Comparison of ENCODE assay signal across 8 cellular contexts in the genomic region with DNA sequence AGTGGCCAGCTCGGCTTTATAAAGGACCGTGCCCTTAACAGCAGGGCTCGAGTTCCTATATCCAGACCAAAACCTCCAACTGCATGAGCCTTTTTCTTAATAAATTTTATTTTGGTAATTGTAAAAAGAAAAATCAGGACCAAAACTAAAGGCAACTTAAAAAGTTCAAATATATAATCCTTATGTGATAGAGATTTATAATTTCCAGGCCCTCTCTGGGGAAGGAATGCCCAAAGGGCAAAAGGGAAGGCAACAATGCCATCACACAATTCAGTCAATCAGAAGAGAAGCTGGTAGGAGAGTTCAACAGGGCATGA. TPM values are rescaled to one million over a fixed set of nuclear protein-coding genes. Genes with fewer than 3 reads are reported as not detected.
A peak's percentile ranks its signal among the peaks of the same experiment; 100 is the strongest.
DNase-seq lines count a peak whose midpoint lies in the region; ATAC-seq, FAIRE-seq and TF ChIP-seq lines count a peak whose summit lies in the region.

No MANE protein-coding gene starts in this region.

- H3K79me2 ChIP-seq in neural progenitor cell (ENCODE audit: low read depth): peaks cover 15% of the 10 kb centered on the region

- FAIRE-seq in GM19239 (lab: Jason Lieb, UNC): no peak

- intact Hi-C loops in dendritic cell treated with granulocyte-macrophage colony-stimulating factor and Interleukin-4, amounts not matched to agents 40 ng/mL and 50 ng/mL, for 4 days (cut with micrococcal nuclease): loop anchor here (2.0 kb wide), 1 partner anchor 42 kb away; a partner anchor contains a TSS

- H3K4me3 Mint-ChIP-seq in dendritic cell treated with granulocyte-macrophage colony-stimulating factor and Interleukin-4, amounts not matched to agents 40 ng/mL and 50 ng/mL, for 4 days: peak overlapping the region; percentile 85
- peak overlapping the region; percentile 88 for H3K4me3 Mint-ChIP-seq in neural progenitor cell

- H3K9me3 ChIP-seq in MG63 (no peaks in the 10 kb centered on the region), neural progenitor cell (ENCODE audit: low read depth) (no peaks in the 10 kb centered on the region)

- TF ChIP-seq CTCF in C4-2B (conservative IDR thresholded peaks at IDR 0.05): no peak
- no peak for TF ChIP-seq CTCF in neural progenitor cell (IDR thresholded peaks at IDR 0.05)

- H3K9me3 Mint-ChIP-seq in dendritic cell treated with granulocyte-macrophage colony-stimulating factor and Interleukin-4, amounts not matched to agents 40 ng/mL and 50 ng/mL, for 4 days: no peaks in the 10 kb centered on the region
- no peaks in the 10 kb centered on the region for H3K9me3 Mint-ChIP-seq in neural progenitor cell

- no peak overlapping the region for H3K9ac ChIP-seq in neural progenitor cell

- peak overlapping the region; percentile 81 for H3K27ac Mint-ChIP-seq in dendritic cell treated with granulocyte-macrophage colony-stimulating factor and Interleukin-4, amounts not matched to agents 40 ng/mL and 50 ng/mL, for 4 days
- peak overlapping the region; percentile 76 for H3K27ac Mint-ChIP-seq in neural progenitor cell

- H3K4me1 ChIP-seq in neural progenitor cell: peaks cover 6% of the 10 kb centered on the region

- H4K20me1 ChIP-seq in neural progenitor cell (ENCODE audit: low read depth): peaks cover 12% of the 10 kb centered on the region

- H3K36me3 Mint-ChIP-seq in dendritic cell treated with granulocyte-macrophage colony-stimulating factor and Interleukin-4, amounts not matched to agents 40 ng/mL and 50 ng/mL, for 4 days (ENCODE audit: low read depth): peaks cover 73% of the 10 kb centered on the region
- peaks cover 23% of the 10 kb centered on the region for H3K36me3 Mint-ChIP-seq in neural progenitor cell

- H3K36me3 ChIP-seq in MG63 (peaks cover 35% of the 10 kb centered on the region), neural progenitor cell (no peaks in the 10 kb centered on the region)

- no peaks in the 10 kb centered on the region for H3K27me3 Mint-ChIP-seq in dendritic cell treated with granulocyte-macrophage colony-stimulating factor and Interleukin-4, amounts not matched to agents 40 ng/mL and 50 ng/mL, for 4 days
- peaks cover 2% of the 10 kb centered on the region for H3K27me3 Mint-ChIP-seq in neural progenitor cell (ENCODE audit: insufficient read depth, low read depth)

- H3K27me3 ChIP-seq in MG63 (no peaks in the 10 kb centered on the region), neural progenitor cell (no peaks in the 10 kb centered on the region)

- H3K27ac ChIP-seq in C4-2B (peak overlapping the region; percentile 87), neural progenitor cell (no peak overlapping the region)

- H3F3A ChIP-seq in neural progenitor cell (ENCODE audit: low read depth): peaks cover 19% of the 10 kb centered on the region

- peaks cover 50% of the 10 kb centered on the region for H3K4me1 Mint-ChIP-seq in dendritic cell treated with granulocyte-macrophage colony-stimulating factor and Interleukin-4, amounts not matched to agents 40 ng/mL and 50 ng/mL, for 4 days (ENCODE audit: low read depth)
- H3K4me1 Mint-ChIP-seq in neural progenitor cell: peaks cover 20% of the 10 kb centered on the region

- peak overlapping the region; percentile 87 for H3K4me2 ChIP-seq in neural progenitor cell

- peak overlapping the region; percentile 85 for H3K4me3 ChIP-seq in MG63
- H3K4me3 ChIP-seq in neural progenitor cell: peak overlapping the region; percentile 65

- H2AFZ ChIP-seq in neural progenitor cell (replicated peaks): peak overlapping the region; percentile 4

- DNase-seq in MG63 (no peak), neural progenitor cell (ENCODE audit: low spot score) (no peak), GM19239 (ENCODE audit: insufficient read length, low spot score) (no peak)
- DNase-seq in stimulated activated CD4-positive, alpha-beta T cell treated with anti-CD3 and anti-CD28 coated beads, Interleukin-2, amount 100 ng/mL, for 24 hours: no peak
- no peak for DNase-seq in stimulated activated CD4-positive, alpha-beta T cell treated with anti-CD3 and anti-CD28 coated beads, Interleukin-2, amount 100 ng/mL, for 48 hours

- ATAC-seq in HG03039 (IDR thresholded peaks at IDR 0.05; ENCODE audit: unreplicated experiment): no peak

RNA-seq across cellular contexts. Expression of a gene that starts 0.4 kb away (rescaled TPM):
- 41.0 and 60.5 TPM in 2 replicates for total RNA-seq in MG63 (2014; rRNA removed; shearing (Covaris generic); ENCODE audit: low replicate concordance)
- total RNA-seq in neural progenitor cell (ENCODE audit: low replicate concordance): 15.9 and 35.5 TPM in 2 replicates

RNA-seq across cellular contexts. Expression of a gene that starts 6.2 kb away (rescaled TPM):
- total RNA-seq in MG63 (2014; rRNA removed; shearing (Covaris generic); ENCODE audit: low replicate concordance): 25.2 and 39.3 TPM in 2 replicates
- 30.5 and 37.6 TPM in 2 replicates for total RNA-seq in neural progenitor cell (ENCODE audit: low replicate concordance)

RNA-seq across cellular contexts. Expression of a gene that starts 16.5 kb away (rescaled TPM):
- not detected in 2 replicates for total RNA-seq in MG63 (2014; rRNA removed; shearing (Covaris generic); ENCODE audit: low replicate concordance)
- not detected in 2 replicates for total RNA-seq in neural progenitor cell (ENCODE audit: low replicate concordance)

RNA-seq across cellular contexts. Expression of a gene that starts 17.1 kb away (rescaled TPM):
- 0.66 and 2.1 TPM in 2 replicates for total RNA-seq in MG63 (2014; rRNA removed; shearing (Covaris generic); ENCODE audit: low replicate concordance)
- total RNA-seq in neural progenitor cell (ENCODE audit: low replicate concordance): 34.6 and 59.8 TPM in 2 replicates

RNA-seq across cellular contexts. Expression of a gene that starts 24.3 kb away (rescaled TPM):
- 20.0 and 75.5 TPM in 2 replicates for total RNA-seq in MG63 (2014; rRNA removed; shearing (Covaris generic); ENCODE audit: low replicate concordance)
- total RNA-seq in neural progenitor cell (ENCODE audit: low replicate concordance): 35.3 and 37.1 TPM in 2 replicates
